ENCODE assay signal across 14 cellular contexts in the genomic region with DNA sequence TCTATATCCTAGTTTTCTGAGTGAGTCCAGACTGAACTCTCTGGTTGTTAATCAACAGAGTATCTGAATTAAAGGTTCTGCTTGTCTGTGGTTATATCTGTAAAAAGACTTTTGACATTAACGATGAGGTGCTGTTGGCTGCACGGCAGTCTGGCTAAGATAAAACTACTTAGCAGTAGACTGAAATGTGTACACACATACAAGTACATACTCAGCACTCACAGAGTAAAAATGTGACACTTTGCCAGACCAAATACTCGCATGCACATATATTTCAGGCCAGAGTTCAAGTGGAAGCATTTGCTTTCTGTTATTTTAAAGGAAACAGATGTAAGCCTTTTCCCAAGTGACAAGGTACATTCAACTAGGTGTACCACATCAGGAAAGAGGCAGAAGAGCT.
A peak's percentile ranks its signal among the peaks of the same experiment; 100 is the strongest.
DNase-seq lines count a peak whose midpoint lies in the region; ATAC-seq and TF ChIP-seq lines count a peak whose summit lies in the region.
"Had no signal": no experiment of that assay in that cellular context is flagged by ENCODE, and none has a peak within 500 bp of the region (broad histone marks: within the 10 kb centered on the region; RNA-seq: fewer than 3 reads in every experiment).

No MANE protein-coding gene starts in this region.

- H3K27me3 ChIP-seq in cardiac muscle cell (no peaks in the 10 kb centered on the region), left ventricle myocardium inferior (ENCODE audit: low read depth) (no peaks in the 10 kb centered on the region)

- H3K4me3 ChIP-seq in cardiac muscle cell, result no peak overlapping the region
- H3K4me3 ChIP-seq in left ventricle myocardium inferior, result no peak overlapping the region

- ATAC-seq in HG03439 (IDR thresholded peaks at IDR 0.05; ENCODE audit: unreplicated experiment), result no peak
- ATAC-seq: activated CD4-positive, alpha-beta T cell treated with anti-CD3 and anti-CD28 coated beads for 36 hours; effector memory CD8-positive, alpha-beta T cell had no signal

- no peaks in the 10 kb centered on the region for H3K36me3 ChIP-seq in cardiac muscle cell
- H3K36me3 ChIP-seq in left ventricle myocardium inferior, result peaks cover 7% of the 10 kb centered on the region

- intact Hi-C loops in left ventricle myocardium inferior (cut with micrococcal nuclease), result no loop called here

- H3K27ac ChIP-seq in cardiac muscle cell, result peak overlapping the region; percentile 14
- H3K27ac ChIP-seq in left ventricle myocardium inferior (replicated peaks), result no peak overlapping the region

- DNase-seq in cardiac muscle cell (ENCODE audit: low read depth in 1 of 2, low spot score in 1 of 2) (peak; percentile 61 to 73), left ventricle myocardium inferior (no peak), astrocyte of the hippocampus (ENCODE audit: low read depth, low spot score) (peak; percentile 63), iris pigment epithelial cell (ENCODE audit: low read depth) (peak; percentile 80), NCI-H2107 treated with DMSO at 0.1 percent for 48 hours (lab: John Stamatoyannopoulos, UW; ENCODE audit: unreplicated experiment) (no peak), COLO668 (lab: John Stamatoyannopoulos, UW; ENCODE audit: unreplicated experiment) (no peak), midbrain (lab: John Stamatoyannopoulos, UW) (no peak)
- DNase-seq: activated CD4-positive, alpha-beta T cell treated with anti-CD3 and anti-CD28 coated beads for 36 hours; activated naive CD4-positive, alpha-beta T cell treated with anti-CD3 and anti-CD28 coated beads, Interleukin-2, amount 10 ng/mL, durations not matched to agents 7 days and 5 days; effector memory CD8-positive, alpha-beta T cell; glutamatergic neuron; Kasumi-1; NCI-H1694 had no signal

- H3K9me3 ChIP-seq in cardiac muscle cell (ENCODE audit: low read depth) (no peaks in the 10 kb centered on the region), left ventricle myocardium inferior (replicated peaks) (no peaks in the 10 kb centered on the region)

- no peak for TF ChIP-seq CTCF in cardiac muscle cell (IDR thresholded peaks at IDR 0.05; ENCODE audit: low read depth, low read length)
- TF ChIP-seq CTCF in left ventricle myocardium inferior (IDR thresholded peaks at IDR 0.05; ENCODE audit: borderline replicate concordance), result no peak

- H3K4me1 ChIP-seq in cardiac muscle cell (ENCODE audit: low read depth) (peaks cover 21% of the 10 kb centered on the region), left ventricle myocardium inferior (peaks cover 18% of the 10 kb centered on the region)

Comparison
In these comparisons a context has a peak if more than half of its experiments do, and no peak if none do; other contexts are left out.
1. DNase-seq: peak in cardiac muscle cell (2 of 2), astrocyte of the hippocampus (single experiment) and iris pigment epithelial cell (single experiment); none in left ventricle myocardium inferior (single experiment), NCI-H2107 treated with DMSO at 0.1 percent for 48 hours (single experiment), COLO668 (single experiment) and midbrain (single experiment).